In the genomic region with DNA sequence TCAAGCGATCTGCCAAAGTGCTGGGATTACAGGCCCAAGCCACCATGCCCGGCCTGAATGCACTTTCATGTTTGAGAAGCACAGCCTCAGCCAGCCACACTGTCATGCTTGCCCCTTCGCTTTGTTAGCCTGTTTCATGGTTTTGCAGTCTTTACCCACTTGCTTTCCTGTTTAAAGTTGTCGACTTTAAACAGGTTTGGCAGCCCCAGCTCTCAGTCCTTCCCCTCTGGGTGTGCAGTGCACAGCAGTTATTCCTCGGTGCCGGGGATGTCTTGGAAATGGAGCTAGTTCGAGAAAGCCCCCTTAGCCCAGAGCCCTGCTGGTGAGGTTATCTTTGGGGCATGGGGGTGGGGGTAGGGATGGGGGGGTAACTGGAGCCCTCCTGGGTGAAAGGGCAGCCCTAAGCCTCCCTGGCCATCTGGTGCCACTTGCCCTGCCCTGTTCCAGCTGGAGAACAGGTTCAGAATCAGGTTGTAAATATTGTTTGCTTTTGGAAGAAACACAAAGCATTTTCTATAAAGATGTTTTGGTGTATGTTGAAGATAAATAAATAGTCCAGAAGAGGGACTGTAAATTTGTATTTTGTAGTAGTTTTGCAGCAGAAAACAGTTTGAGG, we compare ENCODE assay signal across 1 cellular context.
TF ChIP-seq lines count a peak whose summit lies in the region.

No MANE protein-coding gene starts in this region.

TF ChIP-seq in HepG2, 621 proteins besides CTCF, POLR2A, EP300 and RAD21:
- TF ChIP-seq ADNP (CRISPR knock-in tag; IDR thresholded peaks at IDR 0.05) = no peak
- no peak for TF ChIP-seq ZBTB42 (CRISPR knock-in tag; IDR thresholded peaks at IDR 0.05)
- TF ChIP-seq CREB1 (IDR thresholded peaks at IDR 0.05) = no peak
- TF ChIP-seq CREB1 (CRISPR knock-in tag; IDR thresholded peaks at IDR 0.05) = no peak
- TF ChIP-seq EED (CRISPR knock-in tag; IDR thresholded peaks at IDR 0.05) = no peak
- TF ChIP-seq, protein P1, sequence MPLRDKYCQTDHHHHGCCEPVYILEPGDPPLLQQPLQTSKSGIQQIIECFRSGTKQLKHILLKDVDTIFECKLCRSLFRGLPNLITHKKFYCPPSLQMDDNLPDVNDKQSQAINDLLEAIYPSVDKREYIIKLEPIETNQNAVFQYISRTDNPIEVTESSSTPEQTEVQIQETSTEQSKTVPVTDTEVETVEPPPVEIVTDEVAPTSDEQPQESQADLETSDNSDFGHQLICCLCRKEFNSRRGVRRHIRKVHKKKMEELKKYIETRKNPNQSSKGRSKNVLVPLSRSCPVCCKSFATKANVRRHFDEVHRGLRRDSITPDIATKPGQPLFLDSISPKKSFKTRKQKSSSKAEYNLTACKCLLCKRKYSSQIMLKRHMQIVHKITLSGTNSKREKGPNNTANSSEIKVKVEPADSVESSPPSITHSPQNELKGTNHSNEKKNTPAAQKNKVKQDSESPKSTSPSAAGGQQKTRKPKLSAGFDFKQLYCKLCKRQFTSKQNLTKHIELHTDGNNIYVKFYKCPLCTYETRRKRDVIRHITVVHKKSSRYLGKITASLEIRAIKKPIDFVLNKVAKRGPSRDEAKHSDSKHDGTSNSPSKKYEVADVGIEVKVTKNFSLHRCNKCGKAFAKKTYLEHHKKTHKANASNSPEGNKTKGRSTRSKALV (CRISPR knock-in tag; IDR thresholded peaks at IDR 0.05) = no peak
- TF ChIP-seq MED1 (CRISPR knock-in tag; IDR thresholded peaks at IDR 0.05) = no peak
- TF ChIP-seq ZNF570 (CRISPR knock-in tag; IDR thresholded peaks at IDR 0.05; ENCODE audit: borderline replicate concordance) = no peak
- no peak for TF ChIP-seq ZNF367 (CRISPR knock-in tag; IDR thresholded peaks at IDR 0.05; ENCODE audit: borderline replicate concordance)
- TF ChIP-seq EEA1 (CRISPR knock-in tag; IDR thresholded peaks at IDR 0.05; ENCODE audit: borderline replicate concordance) = no peak
- no peak for TF ChIP-seq ZNF564 (CRISPR knock-in tag; IDR thresholded peaks at IDR 0.05)
- TF ChIP-seq ARNT (IDR thresholded peaks at IDR 0.05) = no peak
- no peak for TF ChIP-seq IKZF1 (IDR thresholded peaks at IDR 0.05)
- no peak for TF ChIP-seq KDM5B (CRISPR knock-in tag; IDR thresholded peaks at IDR 0.05; ENCODE audit: borderline replicate concordance)
- TF ChIP-seq, protein P2, sequence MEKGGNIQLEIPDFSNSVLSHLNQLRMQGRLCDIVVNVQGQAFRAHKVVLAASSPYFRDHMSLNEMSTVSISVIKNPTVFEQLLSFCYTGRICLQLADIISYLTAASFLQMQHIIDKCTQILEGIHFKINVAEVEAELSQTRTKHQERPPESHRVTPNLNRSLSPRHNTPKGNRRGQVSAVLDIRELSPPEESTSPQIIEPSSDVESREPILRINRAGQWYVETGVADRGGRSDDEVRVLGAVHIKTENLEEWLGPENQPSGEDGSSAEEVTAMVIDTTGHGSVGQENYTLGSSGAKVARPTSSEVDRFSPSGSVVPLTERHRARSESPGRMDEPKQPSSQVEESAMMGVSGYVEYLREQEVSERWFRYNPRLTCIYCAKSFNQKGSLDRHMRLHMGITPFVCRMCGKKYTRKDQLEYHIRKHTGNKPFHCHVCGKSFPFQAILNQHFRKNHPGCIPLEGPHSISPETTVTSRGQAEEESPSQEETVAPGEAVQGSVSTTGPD (CRISPR knock-in tag; IDR thresholded peaks at IDR 0.05) = no peak
